Comparison of ENCODE assay signal across 1 cellular context in genomic region chr7:140696679-140697446, GRCh38.
TF ChIP-seq lines count a peak whose summit lies in the region.

Gene NDUFB2, plus strand, starts transcription at chr7:140696708. Its CDS starts 37 bp downstream, at chr7:140696745.

TF ChIP-seq in HepG2, 621 proteins besides CTCF, POLR2A, EP300 and RAD21 (continued from another document and continues in another):
- TF ChIP-seq ZMAT5 (CRISPR knock-in tag; IDR thresholded peaks at IDR 0.05; ENCODE audit: borderline replicate concordance, low read depth) (no peak), ZNF788 (CRISPR knock-in tag; IDR thresholded peaks at IDR 0.05; ENCODE audit: borderline replicate concordance) (peak; percentile 64), TARDBP (CRISPR knock-in tag; IDR thresholded peaks at IDR 0.05) (peak; percentile 80), AKAP8 (CRISPR knock-in tag; IDR thresholded peaks at IDR 0.05) (no peak), MTF2 (CRISPR knock-in tag; IDR thresholded peaks at IDR 0.05; ENCODE audit: borderline replicate concordance) (0 out of 2 replicates have a peak, but pooled peaks have one; percentile 50), ZNF770 (CRISPR knock-in tag; IDR thresholded peaks at IDR 0.05) (peak; percentile 33), RBM39 (IDR thresholded peaks at IDR 0.05; ENCODE audit: low read depth, low read length, poor library complexity, severe bottlenecking) (no peak), HOMEZ (CRISPR knock-in tag; IDR thresholded peaks at IDR 0.05; ENCODE audit: low read depth) (no peak), ARHGAP35 (CRISPR knock-in tag; IDR thresholded peaks at IDR 0.05; ENCODE audit: borderline replicate concordance) (peak; percentile 78; the same call in 1 of the 2 replicates), GZF1 (CRISPR knock-in tag; IDR thresholded peaks at IDR 0.05) (no peak), ZNF7 (CRISPR knock-in tag; IDR thresholded peaks at IDR 0.05) (no peak), PCBP1 (IDR thresholded peaks at IDR 0.05; ENCODE audit: borderline replicate concordance, low read depth, low read length) (0 out of 2 replicates have a peak, but pooled peaks have one; percentile 68), THRA (CRISPR knock-in tag; IDR thresholded peaks at IDR 0.05; ENCODE audit: borderline replicate concordance) (peak; percentile 29; the same call in 1 of the 2 replicates), HMGXB4 (CRISPR knock-in tag; IDR thresholded peaks at IDR 0.05; ENCODE audit: borderline replicate concordance in 1 of 2, low read depth in 1 of 2) (peak; percentile 74 to 95), ZFP91 (CRISPR knock-in tag; IDR thresholded peaks at IDR 0.05; ENCODE audit: borderline replicate concordance) (peak; percentile 92), KLF6 (CRISPR knock-in tag; IDR thresholded peaks at IDR 0.05) (peak; percentile 49; the same call in 1 of the 2 replicates), HNF4G (IDR thresholded peaks at IDR 0.05; ENCODE audit: borderline replicate concordance, low read depth, low read length) (no peak), HNF4G (CRISPR knock-in tag; IDR thresholded peaks at IDR 0.05; ENCODE audit: borderline replicate concordance, low read depth) (no peak), ZNF160 (CRISPR knock-in tag; IDR thresholded peaks at IDR 0.05) (no peak), DBP (CRISPR knock-in tag; IDR thresholded peaks at IDR 0.05; ENCODE audit: not compliant biosample characterization) (no peak), ZNF891 (CRISPR knock-in tag; IDR thresholded peaks at IDR 0.05) (no peak; the same call in none of the 2 replicates), ZNF3 (CRISPR knock-in tag; IDR thresholded peaks at IDR 0.05) (no peak), MXD4 (CRISPR knock-in tag; IDR thresholded peaks at IDR 0.05) (peak; percentile 84), MTF1 (CRISPR knock-in tag; IDR thresholded peaks at IDR 0.05) (no peak; the same call in 1 of the 2 replicates), ZNF777 (CRISPR knock-in tag; IDR thresholded peaks at IDR 0.05) (peak; percentile 100), AGO1 (IDR thresholded peaks at IDR 0.05; ENCODE audit: low read depth, low read length, poor library complexity, severe bottlenecking) (no peak), NR2F6 (IDR thresholded peaks at IDR 0.05) (no peak), NR2F6 (CRISPR knock-in tag; IDR thresholded peaks at IDR 0.05) (no peak), TIGD3 (CRISPR knock-in tag; IDR thresholded peaks at IDR 0.05; ENCODE audit: borderline replicate concordance) (peak; percentile 65; the same call in 1 of the 2 replicates), RFX3 (CRISPR knock-in tag; IDR thresholded peaks at IDR 0.05) (no peak), ZBTB20 (CRISPR knock-in tag; IDR thresholded peaks at IDR 0.05; ENCODE audit: borderline replicate concordance, low read depth) (peak; percentile 45; the same call in 1 of the 2 replicates), TOPORS (CRISPR knock-in tag; IDR thresholded peaks at IDR 0.05) (peak; percentile 87; the same call in 1 of the 2 replicates), PHB2 (IDR thresholded peaks at IDR 0.05; ENCODE audit: partially characterized antibody) (no peak), PBX3 (CRISPR knock-in tag; IDR thresholded peaks at IDR 0.05; ENCODE audit: borderline replicate concordance) (no peak)
- TF ChIP-seq, protein P1, sequence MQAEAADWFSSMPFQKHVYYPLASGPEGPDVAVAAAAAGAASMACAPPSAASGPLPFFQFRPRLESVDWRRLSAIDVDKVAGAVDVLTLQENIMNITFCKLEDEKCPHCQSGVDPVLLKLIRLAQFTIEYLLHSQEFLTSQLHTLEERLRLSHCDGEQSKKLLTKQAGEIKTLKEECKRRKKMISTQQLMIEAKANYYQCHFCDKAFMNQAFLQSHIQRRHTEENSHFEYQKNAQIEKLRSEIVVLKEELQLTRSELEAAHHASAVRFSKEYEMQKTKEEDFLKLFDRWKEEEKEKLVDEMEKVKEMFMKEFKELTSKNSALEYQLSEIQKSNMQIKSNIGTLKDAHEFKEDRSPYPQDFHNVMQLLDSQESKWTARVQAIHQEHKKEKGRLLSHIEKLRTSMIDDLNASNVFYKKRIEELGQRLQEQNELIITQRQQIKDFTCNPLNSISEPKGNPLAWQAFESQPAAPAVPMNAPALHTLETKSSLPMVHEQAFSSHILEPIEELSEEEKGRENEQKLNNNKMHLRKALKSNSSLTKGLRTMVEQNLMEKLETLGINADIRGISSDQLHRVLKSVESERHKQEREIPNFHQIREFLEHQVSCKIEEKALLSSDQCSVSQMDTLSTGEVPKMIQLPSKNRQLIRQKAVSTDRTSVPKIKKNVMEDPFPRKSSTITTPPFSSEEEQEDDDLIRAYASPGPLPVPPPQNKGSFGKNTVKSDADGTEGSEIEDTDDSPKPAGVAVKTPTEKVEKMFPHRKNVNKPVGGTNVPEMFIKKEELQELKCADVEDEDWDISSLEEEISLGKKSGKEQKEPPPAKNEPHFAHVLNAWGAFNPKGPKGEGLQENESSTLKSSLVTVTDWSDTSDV (CRISPR knock-in tag; IDR thresholded peaks at IDR 0.05): peak; percentile 89; the same call in 1 of the 2 replicates
- TF ChIP-seq, protein P2, sequence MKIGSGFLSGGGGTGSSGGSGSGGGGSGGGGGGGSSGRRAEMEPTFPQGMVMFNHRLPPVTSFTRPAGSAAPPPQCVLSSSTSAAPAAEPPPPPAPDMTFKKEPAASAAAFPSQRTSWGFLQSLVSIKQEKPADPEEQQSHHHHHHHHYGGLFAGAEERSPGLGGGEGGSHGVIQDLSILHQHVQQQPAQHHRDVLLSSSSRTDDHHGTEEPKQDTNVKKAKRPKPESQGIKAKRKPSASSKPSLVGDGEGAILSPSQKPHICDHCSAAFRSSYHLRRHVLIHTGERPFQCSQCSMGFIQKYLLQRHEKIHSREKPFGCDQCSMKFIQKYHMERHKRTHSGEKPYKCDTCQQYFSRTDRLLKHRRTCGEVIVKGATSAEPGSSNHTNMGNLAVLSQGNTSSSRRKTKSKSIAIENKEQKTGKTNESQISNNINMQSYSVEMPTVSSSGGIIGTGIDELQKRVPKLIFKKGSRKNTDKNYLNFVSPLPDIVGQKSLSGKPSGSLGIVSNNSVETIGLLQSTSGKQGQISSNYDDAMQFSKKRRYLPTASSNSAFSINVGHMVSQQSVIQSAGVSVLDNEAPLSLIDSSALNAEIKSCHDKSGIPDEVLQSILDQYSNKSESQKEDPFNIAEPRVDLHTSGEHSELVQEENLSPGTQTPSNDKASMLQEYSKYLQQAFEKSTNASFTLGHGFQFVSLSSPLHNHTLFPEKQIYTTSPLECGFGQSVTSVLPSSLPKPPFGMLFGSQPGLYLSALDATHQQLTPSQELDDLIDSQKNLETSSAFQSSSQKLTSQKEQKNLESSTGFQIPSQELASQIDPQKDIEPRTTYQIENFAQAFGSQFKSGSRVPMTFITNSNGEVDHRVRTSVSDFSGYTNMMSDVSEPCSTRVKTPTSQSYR (CRISPR knock-in tag; IDR thresholded peaks at IDR 0.05; ENCODE audit: borderline replicate concordance): 0 out of 2 replicates have a peak, but pooled peaks have one; percentile 35
